ENCODE assay signal across 8 cellular contexts in genomic region chr2:111702119-111702808, GRCh38.
DNase-seq lines count a peak whose midpoint lies in the region; ATAC-seq and TF ChIP-seq lines count a peak whose summit lies in the region.

No MANE protein-coding gene starts in this region.

- no peak overlapping the region for H4K91ac ChIP-seq in IMR-90 (ENCODE audit: insufficient read depth, low read depth, low read length)

- no peaks in the 10 kb centered on the region for H3K36me3 ChIP-seq in IMR-90 (ENCODE audit: control insufficient read depth, insufficient read depth, low read length)
- no peaks in the 10 kb centered on the region for H3K36me3 ChIP-seq in hepatocyte (replicated peaks; ENCODE audit: insufficient read depth, low read depth)

- H3K4me1 ChIP-seq in IMR-90 (ENCODE audit: control insufficient read depth, insufficient read depth, low read length): peaks cover 20% of the 10 kb centered on the region
- peaks cover 8% of the 10 kb centered on the region for H3K4me1 ChIP-seq in hepatocyte (ENCODE audit: insufficient read depth)

- H4K20me1 ChIP-seq in IMR-90 (ENCODE audit: insufficient read depth, low read length) (peaks cover 9% of the 10 kb centered on the region; the same call in 1 of the 2 replicates), hepatocyte (ENCODE audit: insufficient read depth, poor library complexity, severe bottlenecking) (no peaks in the 10 kb centered on the region)

- no peak overlapping the region for H3K4me3 ChIP-seq in IMR-90 (ENCODE audit: insufficient read depth, low read depth, low read length)
- H3K4me3 ChIP-seq in hepatocyte: no peak overlapping the region

- in situ Hi-C loops in IMR-90 (cut with MboI; ENCODE audit: low sequenced_read_pairs): loop anchor here (5.0 to 25.0 kb wide), 2 partner anchors 585 to 890 kb away; no protein-coding TSS in a partner anchor

- ATAC-seq in IMR-90 (ENCODE audit: low read depth) (peak; percentile 31; the same call in 1 of the 2 replicates), GM21576 (IDR thresholded peaks at IDR 0.05; ENCODE audit: unreplicated experiment) (no peak), GM18909 (IDR thresholded peaks at IDR 0.05; ENCODE audit: poor library complexity, unreplicated experiment) (no peak)

- dilution Hi-C loops in IMR-90 (cut with HindIII; ENCODE audit: low sequenced_read_pairs, unreplicated experiment): no loop called here

- H2AK9ac ChIP-seq in IMR-90 (replicated peaks; ENCODE audit: low read depth, low read length, poor library complexity): peak overlapping the region; percentile 33

- no peak overlapping the region for H3K4me2 ChIP-seq in IMR-90 (ENCODE audit: low read depth, low read length)
- H3K4me2 ChIP-seq in hepatocyte: no peak overlapping the region

- H4K8ac ChIP-seq in IMR-90 (ENCODE audit: low read depth in 2 of 2, low read length in 2 of 2): no peak overlapping the region

- intact Hi-C loops in IMR-90 (cut with micrococcal nuclease): loop anchor here (2.0 kb wide), 1 partner anchor 585 kb away; no protein-coding TSS in a partner anchor

- TF ChIP-seq CTCF in IMR-90 (conservative IDR thresholded peaks at IDR 0.05; ENCODE audit: low read depth, low read length): peak; percentile 77
- TF ChIP-seq CTCF in hepatocyte (IDR thresholded peaks at IDR 0.05; ENCODE audit: poor library complexity): peak; percentile 49

- H2AK5ac ChIP-seq in IMR-90 (ENCODE audit: low read depth, low read length): peak overlapping the region; percentile 78; the same call in 1 of the 2 replicates

- H3K56ac ChIP-seq in IMR-90 (ENCODE audit: extremely low read depth, insufficient read depth, low read length): no peak overlapping the region

- H3K27ac ChIP-seq in IMR-90 (ENCODE audit: insufficient read depth, low read length) (no peak overlapping the region), hepatocyte (no peak overlapping the region)

- H2AFZ ChIP-seq in IMR-90 (replicated peaks; ENCODE audit: low read length, poor library complexity) (peak overlapping the region; percentile 69), hepatocyte (no peak overlapping the region)

- H3K79me1 ChIP-seq in IMR-90 (ENCODE audit: low read depth in 1 of 2, low read length in 2 of 2): peaks cover 0 to 3% of the 10 kb centered on the region in 2 experiments; a peak in 1 of 4 replicates

- no peak overlapping the region for H3K9ac ChIP-seq in IMR-90 (ENCODE audit: low read depth, low read length)

- peak overlapping the region; percentile 55; the same call in 1 of the 3 replicates for H2BK15ac ChIP-seq in IMR-90 (ENCODE audit: low read depth, low read length)

- H3K4ac ChIP-seq in IMR-90 (ENCODE audit: low read depth, low read length): 0 out of 2 replicates have a peak overlapping the region, but pooled peaks have one; percentile 24

- no peak overlapping the region for H3K14ac ChIP-seq in IMR-90 (replicated peaks; ENCODE audit: low read depth, low read length)

- peak overlapping the region; percentile 42; the same call in 1 of the 2 replicates for H2BK120ac ChIP-seq in IMR-90 (ENCODE audit: low read depth, low read length)

- H3K79me2 ChIP-seq in hepatocyte: no peaks in the 10 kb centered on the region

- H3K9me1 ChIP-seq in IMR-90 (ENCODE audit: insufficient read depth, low read length): peaks cover 7% of the 10 kb centered on the region

- whole genome bisulfite sequencing in IMR-90 (ENCODE audit: extremely low coverage in 2 of 2, insufficient read length in 1 of 2), 2 experiments: no CpG with 5 or more reads among the region's 14 CpGs
- WGBS in hepatocyte (ENCODE audit: low lambda C conversion rate, missing lambda C conversion rate): 68% methylated on average over 14 of the region's 14 CpGs

- POLR2A ChIA-PET in IMR-90 (lab: Charles Lee; ENCODE audit: unreplicated experiment): no interaction called here

- H3K9me2 ChIP-seq in hepatocyte (replicated peaks; ENCODE audit: insufficient read depth): no peaks in the 10 kb centered on the region

- H3K9me3 ChIP-seq in IMR-90 (ENCODE audit: control insufficient read depth, insufficient read depth, low read length): no peaks in the 10 kb centered on the region
- no peaks in the 10 kb centered on the region for H3K9me3 ChIP-seq in hepatocyte (ENCODE audit: low read depth)

- no peak for TF ChIP-seq POLR2A in IMR-90 (IDR thresholded peaks at IDR 0.05; ENCODE audit: low read depth, low read length)

- peak; percentile 50 for DNase-seq in DMS153 treated with DMSO at 0.1 percent for 48 hours (lab: John Stamatoyannopoulos, UW; ENCODE audit: unreplicated experiment)
- DNase-seq in IMR-90: peak; percentile 58
- peak; percentile 65 for DNase-seq in SKM-1 (lab: John Stamatoyannopoulos, UW; ENCODE audit: unreplicated experiment)
- peak; percentile 47 for DNase-seq in amniotic epithelial cell (ENCODE audit: low read depth)
- DNase-seq in hepatocyte (ENCODE audit: low spot score): peak; percentile 55
- peak in 2 of 3 donors; percentile 47 to 66 for DNase-seq in stimulated activated CD4-positive, alpha-beta T cell treated with anti-CD3 and anti-CD28 coated beads, Interleukin-12 subunit alpha, Interleukin-12 subunit beta, amount 100 ng/mL, for 48 hours (ENCODE audit: low read depth in 2 of 3, low spot score in 1 of 3)

- no peak overlapping the region for H3K23ac ChIP-seq in IMR-90 (ENCODE audit: low read depth, low read length)

- H3K27me3 ChIP-seq in IMR-90 (ENCODE audit: control insufficient read depth, insufficient read depth, low read length) (peaks cover 11% of the 10 kb centered on the region; the same call in 1 of the 2 replicates), hepatocyte (no peaks in the 10 kb centered on the region)

- H2BK5ac ChIP-seq in IMR-90 (ENCODE audit: low read depth, low read length, poor library complexity, severe bottlenecking): no peak overlapping the region

- no peak overlapping the region; the same call in 1 of the 2 replicates for H3K18ac ChIP-seq in IMR-90 (ENCODE audit: low read depth, low read length)

- BruUV-seq in IMR-90 (replicated peaks; lab: Mats Ljungman, UMichigan): no TSS peak

- H2BK20ac ChIP-seq in IMR-90 (ENCODE audit: low read depth, low read length): peak overlapping the region; percentile 30; the same call in 1 of the 2 replicates

- TF ChIP-seq RAD21 in IMR-90 (IDR thresholded peaks at IDR 0.05; ENCODE audit: low read length): peak; percentile 75

- H4K5ac ChIP-seq in IMR-90 (ENCODE audit: low read depth, low read length): no peak overlapping the region

- CTCF ChIA-PET in IMR-90 (lab: Yijun Ruan, JAX): interaction anchor here (0.6 to 1.0 kb wide), 2 partner anchors 582 to 984 kb away, joined by 3 to 6 read pairs; partner anchors contain the start of gene BCL2L11

TF ChIP-seq in IMR-90, 13 proteins besides CTCF, POLR2A, EP300 and RAD21:
- TF ChIP-seq MAZ (IDR thresholded peaks at IDR 0.05; ENCODE audit: borderline replicate concordance, low read depth, low read length): peak; percentile 28; the same call in 1 of the 2 replicates
- TF ChIP-seq SMC3 (IDR thresholded peaks at IDR 0.05; ENCODE audit: low read depth, low read length): peak; percentile 51; the same call in 1 of the 2 replicates
- TF ChIP-seq CEBPB (IDR thresholded peaks at IDR 0.05; ENCODE audit: low read depth, low read length): no peak
TF ChIP-seq in IMR-90: peak in this region for 2.
